In genomic region chr5:131164161-131164930, GRCh38 we compare ENCODE assay signal across 1 cellular context.
TF ChIP-seq lines count a peak whose summit lies in the region.

No MANE protein-coding gene starts in this region.

TF ChIP-seq in K562, 482 proteins besides CTCF, POLR2A, EP300 and RAD21 (continued from another document and continues in another):
- 0 out of 2 replicates have a peak, but pooled peaks have one; percentile 63 for TF ChIP-seq ZBTB26 (CRISPR knock-in tag; IDR thresholded peaks at IDR 0.05)
- no peak for TF ChIP-seq ZNF224 (CRISPR knock-in tag; IDR thresholded peaks at IDR 0.05)
- TF ChIP-seq HMG20A (CRISPR knock-in tag; conservative IDR thresholded peaks at IDR 0.05): no peak
- TF ChIP-seq GTF2E2 (tag; IDR thresholded peaks at IDR 0.05): no peak
- no peak for TF ChIP-seq BRF2 (IDR thresholded peaks at IDR 0.05; ENCODE audit: borderline replicate concordance, insufficient read depth, insufficient read length)
- TF ChIP-seq E2F1 (CRISPR knock-in tag; IDR thresholded peaks at IDR 0.05): peak; percentile 99
- no peak for TF ChIP-seq ZNF280B (CRISPR knock-in tag; IDR thresholded peaks at IDR 0.05)
- 0 out of 4 replicates have a peak, but pooled peaks of 1 of the 2 experiments have one; percentile 33 for TF ChIP-seq ETV6 (IDR thresholded peaks at IDR 0.05; ENCODE audit: borderline replicate concordance in 1 of 2, low read depth in 2 of 2, low read length in 1 of 2)
- TF ChIP-seq ETV6 (CRISPR knock-in tag; IDR thresholded peaks at IDR 0.05; ENCODE audit: borderline replicate concordance): no peak; the same call in 1 of the 2 replicates
- peak; percentile 94 for TF ChIP-seq L3MBTL2 (IDR thresholded peaks at IDR 0.05)
- TF ChIP-seq PTBP1 (IDR thresholded peaks at IDR 0.05; ENCODE audit: low read depth, low read length): peak; percentile 47; the same call in 1 of the 2 replicates
- no peak for TF ChIP-seq USF2 (CRISPR knock-in tag; IDR thresholded peaks at IDR 0.05)
- TF ChIP-seq PHF8 (IDR thresholded peaks at IDR 0.05; ENCODE audit: borderline replicate concordance, low read length): peak; percentile 61; the same call in 1 of the 2 replicates
- TF ChIP-seq U2AF2 (optimal IDR thresholded peaks at IDR 0.05; ENCODE audit: low read depth, low read length): no peak
- peak in 1 of 3 experiments; percentile 33; a peak in 1 of 6 replicates for TF ChIP-seq ZBTB11 (CRISPR knock-in tag; IDR thresholded peaks at IDR 0.05)
- TF ChIP-seq SIN3A (IDR thresholded peaks at IDR 0.05; ENCODE audit: borderline replicate concordance in 2 of 2, control insufficient read depth in 1 of 2, low read depth in 2 of 2, low read length in 2 of 2): peak; percentile 11 to 70; a peak in 2 of 4 replicates
- TF ChIP-seq ZBTB5 (IDR thresholded peaks at IDR 0.05): no peak
- TF ChIP-seq NCOA4 (IDR thresholded peaks at IDR 0.05; ENCODE audit: partially characterized antibody): no peak
- TF ChIP-seq ZNF561 (CRISPR knock-in tag; conservative IDR thresholded peaks at IDR 0.05): 0 out of 2 replicates have a peak, but pooled peaks have one; percentile 66
- no peak for TF ChIP-seq ZNF354B (CRISPR knock-in tag; IDR thresholded peaks at IDR 0.05)
- TF ChIP-seq GATAD2B (IDR thresholded peaks at IDR 0.05; ENCODE audit: borderline replicate concordance): peak; percentile 94
- no peak for TF ChIP-seq NFYB (IDR thresholded peaks at IDR 0.05; ENCODE audit: extremely low read depth, insufficient read length)
- TF ChIP-seq PYGO2 (tag; IDR thresholded peaks at IDR 0.05): no peak
- no peak for TF ChIP-seq HDAC6 (IDR thresholded peaks at IDR 0.05; ENCODE audit: low read depth, low read length)
- peak; percentile 87 for TF ChIP-seq PCBP1 (IDR thresholded peaks at IDR 0.05; ENCODE audit: low read depth, low read length, poor library complexity, severe bottlenecking)
- TF ChIP-seq ARID1B (IDR thresholded peaks at IDR 0.05): peak; percentile 57
- no peak for TF ChIP-seq MTF1 (CRISPR knock-in tag; IDR thresholded peaks at IDR 0.05; ENCODE audit: borderline replicate concordance)
- no peak for TF ChIP-seq TCFL5 (CRISPR knock-in tag; conservative IDR thresholded peaks at IDR 0.05)
- no peak for TF ChIP-seq MAFF (IDR thresholded peaks at IDR 0.05; ENCODE audit: low read length)
- TF ChIP-seq POLR2AphosphoS2 (IDR thresholded peaks at IDR 0.05; ENCODE audit: low read length): no peak
- TF ChIP-seq SRSF1 (IDR thresholded peaks at IDR 0.05; ENCODE audit: low read depth, low read length): no peak
- no peak for TF ChIP-seq RBM15 (IDR thresholded peaks at IDR 0.05; ENCODE audit: insufficient read depth, low read length)
- peak; percentile 32; the same call in 1 of the 2 replicates for TF ChIP-seq JUN (IDR thresholded peaks at IDR 0.05; ENCODE audit: borderline replicate concordance, low read depth, low read length)
- 0 out of 2 replicates have a peak, but pooled peaks have one; percentile 61 for TF ChIP-seq JUN (CRISPR knock-in tag; IDR thresholded peaks at IDR 0.05; ENCODE audit: borderline replicate concordance)
- no peak for TF ChIP-seq ZFPM2 (CRISPR knock-in tag; IDR thresholded peaks at IDR 0.05)
- TF ChIP-seq ZNF57 (CRISPR knock-in tag; IDR thresholded peaks at IDR 0.05): peak; percentile 56; the same call in 1 of the 2 replicates
- TF ChIP-seq TGIF2 (CRISPR knock-in tag; IDR thresholded peaks at IDR 0.05): no peak
- no peak for TF ChIP-seq FOXK2 (conservative IDR thresholded peaks at IDR 0.05 in 1 of 2, IDR thresholded peaks at IDR 0.05 in 1 of 2; ENCODE audit: low read depth in 2 of 2)
- TF ChIP-seq ZBTB1 (CRISPR knock-in tag; IDR thresholded peaks at IDR 0.05; ENCODE audit: borderline replicate concordance, low read depth): no peak; the same call in 1 of the 2 replicates
- no peak for TF ChIP-seq EZH2 (IDR thresholded peaks at IDR 0.05; ENCODE audit: borderline replicate concordance, low read depth, low read length)
- TF ChIP-seq CHD2 (IDR thresholded peaks at IDR 0.05; ENCODE audit: low read depth, low read length): peak; percentile 22; the same call in 1 of the 2 replicates
- no peak for TF ChIP-seq ZHX1 (conservative IDR thresholded peaks at IDR 0.05; ENCODE audit: low read length)
- TF ChIP-seq STAT6 (CRISPR knock-in tag; IDR thresholded peaks at IDR 0.05): no peak
- TF ChIP-seq COPS2 (conservative IDR thresholded peaks at IDR 0.05): no peak
- TF ChIP-seq TARDBP (IDR thresholded peaks at IDR 0.05): peak; percentile 44; the same call in 1 of the 2 replicates
- TF ChIP-seq ZBTB7A (IDR thresholded peaks at IDR 0.05; ENCODE audit: borderline replicate concordance, control insufficient read depth, low read depth, low read length): no peak
- no peak for TF ChIP-seq PKNOX1 (IDR thresholded peaks at IDR 0.05)
